32 cellular contexts compared by ENCODE assay signal in the genomic region with DNA sequence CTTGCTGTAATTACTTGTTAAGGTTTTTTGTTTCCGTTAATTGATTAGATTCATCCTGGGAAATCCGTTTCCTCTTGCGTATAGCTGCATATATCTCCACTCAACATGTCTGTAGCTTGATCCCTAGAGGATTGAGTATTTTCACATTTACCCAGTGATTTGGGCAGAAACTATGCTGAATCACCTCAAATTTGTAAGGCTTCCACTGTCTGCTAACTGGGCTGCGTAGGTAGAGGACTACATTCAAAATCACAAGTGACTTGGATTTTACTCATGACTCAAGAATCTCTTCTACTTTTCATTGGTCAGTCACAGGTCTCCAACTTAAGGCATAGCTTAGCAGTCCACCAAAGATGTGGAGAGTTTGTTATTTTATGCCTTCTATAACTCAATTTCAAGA.
"Had no signal": no experiment of that assay in that cellular context is flagged by ENCODE, and none has a peak within 500 bp of the region (broad histone marks: within the 10 kb centered on the region; RNA-seq: fewer than 3 reads in every experiment).

No MANE protein-coding gene starts in this region.

- H3K27ac Mint-ChIP-seq: activated CD4-positive, alpha-beta memory T cell treated with anti-CD3 and anti-CD28 coated beads for 36 hours; activated CD4-positive, alpha-beta T cell treated with anti-CD3 and anti-CD28 coated beads for 36 hours; activated CD4-positive, alpha-beta T cell treated with anti-CD3 and anti-CD28 coated beads, Interleukin-2, amount 10 ng/mL, durations not matched to agents 24 days and 14 days; activated CD8-positive, alpha-beta memory T cell treated with anti-CD3 and anti-CD28 coated beads, Interleukin-2, amount 10 ng/mL, durations not matched to agents 7 days and 5 days; activated CD8-positive, alpha-beta T cell treated with anti-CD3 and anti-CD28 coated beads, Interleukin-2, amount 10 ng/mL, durations not matched to agents 7 days and 5 days; activated naive CD4-positive, alpha-beta T cell treated with anti-CD3 and anti-CD28 coated beads, Interleukin-2, amount 10 ng/mL, durations not matched to agents 7 days and 5 days; activated naive CD4-positive, alpha-beta T cell treated with anti-CD3 and anti-CD28 coated beads, Interleukin-2, amount 50 U/mL, for 72 hours; activated naive CD8-positive, alpha-beta T cell treated with anti-CD3 and anti-CD28 coated beads, Interleukin-2, amount 10 ng/mL, durations not matched to agents 7 days and 5 days; activated T-helper 1 cell treated with anti-CD3 and anti-CD28 coated beads, Interleukin-12 subunit alpha, Interleukin-12 subunit beta, Interleukin-2, Interleukin-4 antibody, amounts not matched to agents 30 ng/mL and 10 ng/mL and 1 ng/mL, durations not matched to agents 14 hours and 24 hours and 36 hours; brain; dendritic cell treated with granulocyte-macrophage colony-stimulating factor and Interleukin-4, amounts not matched to agents 40 ng/mL and 50 ng/mL, for 4 days; endodermal cell; T-helper 17 cell; T-helper 2 cell treated with Interferon-gamma antibody and Interleukin-4, amounts not matched to agents 5 μg/mL and 100 μg/mL, for 36 hours had no signal

- H3K36me3 Mint-ChIP-seq: activated CD4-positive, alpha-beta memory T cell treated with anti-CD3 and anti-CD28 coated beads for 36 hours; activated CD8-positive, alpha-beta memory T cell treated with anti-CD3 and anti-CD28 coated beads, Interleukin-2, amount 10 ng/mL, durations not matched to agents 7 days and 5 days; activated naive CD4-positive, alpha-beta T cell treated with anti-CD3 and anti-CD28 coated beads, Interleukin-2, amount 10 ng/mL, durations not matched to agents 7 days and 5 days; activated naive CD4-positive, alpha-beta T cell treated with anti-CD3 and anti-CD28 coated beads, Interleukin-2, amount 50 U/mL, for 72 hours; activated naive CD8-positive, alpha-beta T cell treated with anti-CD3 and anti-CD28 coated beads, Interleukin-2, amount 10 ng/mL, durations not matched to agents 7 days and 5 days; brain had no signal

- H3K4me1 ChIP-seq: ascending aorta had no signal

- H3K4me3 Mint-ChIP-seq: activated CD4-positive, alpha-beta memory T cell treated with anti-CD3 and anti-CD28 coated beads for 36 hours; activated CD4-positive, alpha-beta T cell treated with anti-CD3 and anti-CD28 coated beads for 36 hours; activated CD4-positive, alpha-beta T cell treated with anti-CD3 and anti-CD28 coated beads, Interleukin-2, amount 10 ng/mL, durations not matched to agents 24 days and 14 days; activated CD8-positive, alpha-beta memory T cell treated with anti-CD3 and anti-CD28 coated beads, Interleukin-2, amount 10 ng/mL, durations not matched to agents 7 days and 5 days; activated CD8-positive, alpha-beta T cell treated with anti-CD3 and anti-CD28 coated beads, Interleukin-2, amount 10 ng/mL, durations not matched to agents 7 days and 5 days; activated naive CD4-positive, alpha-beta T cell treated with anti-CD3 and anti-CD28 coated beads, Interleukin-2, amount 10 ng/mL, durations not matched to agents 7 days and 5 days; activated naive CD8-positive, alpha-beta T cell treated with anti-CD3 and anti-CD28 coated beads, Interleukin-2, amount 10 ng/mL, durations not matched to agents 7 days and 5 days; activated T-helper 1 cell treated with anti-CD3 and anti-CD28 coated beads, Interleukin-12 subunit alpha, Interleukin-12 subunit beta, Interleukin-2, Interleukin-4 antibody, amounts not matched to agents 30 ng/mL and 10 ng/mL and 1 ng/mL, durations not matched to agents 14 hours and 24 hours and 36 hours; brain; central memory CD8-positive, alpha-beta T cell; dendritic cell treated with granulocyte-macrophage colony-stimulating factor and Interleukin-4, amounts not matched to agents 40 ng/mL and 50 ng/mL, for 4 days; endodermal cell; T-helper 17 cell; T-helper 2 cell treated with Interferon-gamma antibody and Interleukin-4, amounts not matched to agents 5 μg/mL and 100 μg/mL, for 36 hours had no signal

- FAIRE-seq: bronchial epithelial cell, frontal cortex had no signal

- H3K36me3 ChIP-seq: ascending aorta had no signal

- DNase-seq: activated CD4-positive, alpha-beta memory T cell treated with anti-CD3 and anti-CD28 coated beads for 36 hours; activated CD4-positive, alpha-beta T cell treated with anti-CD3 and anti-CD28 coated beads for 36 hours; activated CD4-positive, alpha-beta T cell treated with anti-CD3 and anti-CD28 coated beads, Interleukin-2, amount 10 ng/mL, durations not matched to agents 24 days and 14 days; activated CD4-positive, CD25-positive, alpha-beta regulatory T cell; activated CD4-positive, CD25-positive, alpha-beta regulatory T cell treated with anti-CD3 and anti-CD28 coated beads, Interleukin-2, amount 50 U/mL, for 72 hours; activated CD8-positive, alpha-beta memory T cell treated with anti-CD3 and anti-CD28 coated beads, Interleukin-2, amount 10 ng/mL, durations not matched to agents 7 days and 5 days; activated CD8-positive, alpha-beta memory T cell treated with anti-CD3 and anti-CD28 coated beads, Interleukin-2, amount 50 U/mL, for 4 hours; activated CD8-positive, alpha-beta T cell treated with anti-CD3 and anti-CD28 coated beads, Interleukin-2, amount 10 ng/mL, durations not matched to agents 7 days and 5 days; activated gamma-delta T cell; activated naive CD4-positive, alpha-beta T cell; activated naive CD4-positive, alpha-beta T cell treated with anti-CD3 and anti-CD28 coated beads, Interleukin-2, amount 10 ng/mL, durations not matched to agents 7 days and 5 days; activated naive CD8-positive, alpha-beta T cell treated with anti-CD3 and anti-CD28 coated beads, Interleukin-2, amount 10 ng/mL, durations not matched to agents 7 days and 5 days; activated T-cell treated with anti-CD3 and anti-CD28 coated beads, Interleukin-2, amount 50 U/mL, for 1 hour; activated T-cell treated with anti-CD3 and anti-CD28 coated beads, Interleukin-2, amount 50 U/mL, for 48 hours; dorsolateral prefrontal cortex; effector memory CD4-positive, alpha-beta T cell; endodermal cell; head of caudate nucleus; T-helper 1 cell; T-helper 17 cell; T1000 had no signal

- ATAC-seq: activated CD4-positive, alpha-beta T cell treated with anti-CD3 and anti-CD28 coated beads for 36 hours; activated CD8-positive, alpha-beta memory T cell treated with anti-CD3 and anti-CD28 coated beads, Interleukin-2, amount 10 ng/mL, durations not matched to agents 7 days and 5 days; activated CD8-positive, alpha-beta T cell treated with anti-CD3 and anti-CD28 coated beads, Interleukin-2, amount 10 ng/mL, durations not matched to agents 7 days and 5 days; activated naive CD4-positive, alpha-beta T cell treated with anti-CD3 and anti-CD28 coated beads, Interleukin-2, amount 50 U/mL, for 72 hours; esophagus mucosa; T-helper 17 cell had no signal

- H3K9me3 Mint-ChIP-seq: activated CD4-positive, alpha-beta T cell treated with anti-CD3 and anti-CD28 coated beads, Interleukin-2, amount 10 ng/mL, durations not matched to agents 24 days and 14 days; activated naive CD8-positive, alpha-beta T cell treated with anti-CD3 and anti-CD28 coated beads, Interleukin-2, amount 10 ng/mL, durations not matched to agents 7 days and 5 days; activated T-helper 1 cell treated with anti-CD3 and anti-CD28 coated beads, Interleukin-12 subunit alpha, Interleukin-12 subunit beta, Interleukin-2, Interleukin-4 antibody, amounts not matched to agents 30 ng/mL and 10 ng/mL and 1 ng/mL, durations not matched to agents 14 hours and 24 hours and 36 hours; endodermal cell; T-helper 2 cell treated with Interferon-gamma antibody and Interleukin-4, amounts not matched to agents 5 μg/mL and 100 μg/mL, for 36 hours had no signal

- H3K4me1 Mint-ChIP-seq: activated CD4-positive, alpha-beta T cell treated with anti-CD3 and anti-CD28 coated beads for 36 hours; activated CD4-positive, alpha-beta T cell treated with anti-CD3 and anti-CD28 coated beads, Interleukin-2, amount 10 ng/mL, durations not matched to agents 24 days and 14 days; activated CD8-positive, alpha-beta memory T cell treated with anti-CD3 and anti-CD28 coated beads, Interleukin-2, amount 10 ng/mL, durations not matched to agents 7 days and 5 days; activated naive CD4-positive, alpha-beta T cell treated with anti-CD3 and anti-CD28 coated beads, Interleukin-2, amount 10 ng/mL, durations not matched to agents 7 days and 5 days; activated naive CD8-positive, alpha-beta T cell treated with anti-CD3 and anti-CD28 coated beads, Interleukin-2, amount 10 ng/mL, durations not matched to agents 7 days and 5 days; brain; central memory CD8-positive, alpha-beta T cell; endodermal cell; T-helper 17 cell had no signal

- H3K27ac ChIP-seq: ascending aorta, coronary artery, dorsolateral prefrontal cortex had no signal

- H3K9me3 ChIP-seq: ascending aorta had no signal

- H3K4me3 ChIP-seq: ascending aorta, coronary artery, dorsolateral prefrontal cortex had no signal

- H3K27me3 ChIP-seq: ascending aorta, dorsolateral prefrontal cortex had no signal

- H3K27me3 Mint-ChIP-seq: activated CD4-positive, alpha-beta memory T cell treated with anti-CD3 and anti-CD28 coated beads for 36 hours; activated CD4-positive, alpha-beta T cell treated with anti-CD3 and anti-CD28 coated beads for 36 hours; activated CD4-positive, alpha-beta T cell treated with anti-CD3 and anti-CD28 coated beads, Interleukin-2, amount 10 ng/mL, durations not matched to agents 24 days and 14 days; activated CD8-positive, alpha-beta memory T cell treated with anti-CD3 and anti-CD28 coated beads, Interleukin-2, amount 10 ng/mL, durations not matched to agents 7 days and 5 days; activated naive CD4-positive, alpha-beta T cell treated with anti-CD3 and anti-CD28 coated beads, Interleukin-2, amount 10 ng/mL, durations not matched to agents 7 days and 5 days; activated naive CD8-positive, alpha-beta T cell treated with anti-CD3 and anti-CD28 coated beads, Interleukin-2, amount 10 ng/mL, durations not matched to agents 7 days and 5 days; brain; central memory CD8-positive, alpha-beta T cell; dendritic cell treated with granulocyte-macrophage colony-stimulating factor and Interleukin-4, amounts not matched to agents 40 ng/mL and 50 ng/mL, for 4 days; T-helper 17 cell had no signal
